ENCODE assay signal across 8 cellular contexts in genomic region chr6:105993769-105994521, GRCh38.
A peak's percentile ranks its signal among the peaks of the same experiment; 100 is the strongest.
DNase-seq lines count a peak whose midpoint lies in the region; ATAC-seq and TF ChIP-seq lines count a peak whose summit lies in the region.

No MANE protein-coding gene starts in this region.

- no TSS peak for BruUV-seq in mammary epithelial cell (replicated peaks; lab: Mats Ljungman, UMichigan)

- peaks cover 6% of the 10 kb centered on the region; the same call in 1 of the 2 replicates for H3F3A ChIP-seq in GM23338 (replicated peaks; ENCODE audit: low read depth)

- no peak for TF ChIP-seq CTCF in GM23338 (conservative IDR thresholded peaks at IDR 0.05; ENCODE audit: low read depth in 2 of 2)
- no peak for TF ChIP-seq CTCF in mammary epithelial cell (conservative IDR thresholded peaks at IDR 0.05 in 1 of 2, IDR thresholded peaks at IDR 0.05 in 1 of 2; ENCODE audit: extremely low read depth in 1 of 2, insufficient read depth in 1 of 2, low read depth in 1 of 2, low read length in 2 of 2)
- no peak for TF ChIP-seq CTCF in kidney epithelial cell (IDR thresholded peaks at IDR 0.05; ENCODE audit: insufficient read depth, low read length, poor library complexity, severe bottlenecking)

- intact Hi-C loops in mammary epithelial cell (cut with micrococcal nuclease) = loop anchor here (5.0 to 10.0 kb wide), 5 partner anchors 228 to 509 kb away; no protein-coding TSS in a partner anchor

- H3K36me3 ChIP-seq in GM23338 (ENCODE audit: insufficient read depth) = no peaks in the 10 kb centered on the region
- no peaks in the 10 kb centered on the region for H3K36me3 ChIP-seq in mammary epithelial cell (ENCODE audit: insufficient read depth, low read length)
- no peaks in the 10 kb centered on the region for H3K36me3 ChIP-seq in kidney epithelial cell (ENCODE audit: control insufficient read depth, insufficient read depth, low read length)

- peaks cover 19% of the 10 kb centered on the region for H3K4me1 Mint-ChIP-seq in GM23338
- H3K4me1 Mint-ChIP-seq in T-helper 2 cell treated with Interferon-gamma antibody and Interleukin-4, amounts not matched to agents 5 μg/mL and 100 μg/mL, for 36 hours (ENCODE audit: low read depth) = peaks cover 49% of the 10 kb centered on the region

- peaks cover 4% of the 10 kb centered on the region; the same call in 2 of the 3 replicates for H3K9me3 Mint-ChIP-seq in GM23338
- no peaks in the 10 kb centered on the region for H3K9me3 Mint-ChIP-seq in T-helper 2 cell treated with Interferon-gamma antibody and Interleukin-4, amounts not matched to agents 5 μg/mL and 100 μg/mL, for 36 hours

- H3K27me3 Mint-ChIP-seq in GM23338 (ENCODE audit: insufficient read depth, low read depth, poor library complexity) = peaks cover 87% of the 10 kb centered on the region
- peaks cover 31% of the 10 kb centered on the region for H3K27me3 Mint-ChIP-seq in T-helper 2 cell treated with Interferon-gamma antibody and Interleukin-4, amounts not matched to agents 5 μg/mL and 100 μg/mL, for 36 hours (ENCODE audit: low read depth)

- dilution Hi-C loops in mammary epithelial cell (cut with HindIII; ENCODE audit: low sequenced_read_pairs) = no loop called here

- ATAC-seq in GM23338 = peak; percentile 44
- no peak for ATAC-seq in HG03520 (IDR thresholded peaks at IDR 0.05; ENCODE audit: unreplicated experiment)
- ATAC-seq in GM18520 (IDR thresholded peaks at IDR 0.05; ENCODE audit: unreplicated experiment) = no peak

- peak; percentile 48 for DNase-seq in GM23338 (ENCODE audit: low spot score)
- peak; percentile 56 for DNase-seq in T-helper 2 cell treated with Interferon-gamma antibody and Interleukin-4, amounts not matched to agents 5 μg/mL and 100 μg/mL, for 36 hours (ENCODE audit: low spot score)
- no peak for DNase-seq in mammary epithelial cell
- no peak for DNase-seq in kidney epithelial cell (ENCODE audit: low read depth)
- peak; percentile 62 for DNase-seq in stimulated activated CD8-positive, alpha-beta memory T cell treated with anti-CD3 and anti-CD28 coated beads, Interleukin-4, amount 100 ng/mL, for 48 hours
- DNase-seq in A172 (ENCODE audit: low spot score) = no peak

- H3K4me2 ChIP-seq in GM23338 (peak overlapping the region; percentile 93), mammary epithelial cell (ENCODE audit: insufficient read depth, low read depth, low read length) (peak overlapping the region; percentile 92)

- H3K4me1 ChIP-seq in GM23338 (ENCODE audit: insufficient read depth) = peaks cover 30% of the 10 kb centered on the region
- H3K4me1 ChIP-seq in mammary epithelial cell (ENCODE audit: insufficient read depth, low read length) = peaks cover 25% of the 10 kb centered on the region

- no peaks in the 10 kb centered on the region for H3K9me3 ChIP-seq in mammary epithelial cell (replicated peaks; ENCODE audit: insufficient read depth, low read length)

- peak overlapping the region; percentile 86 for H3K4me3 Mint-ChIP-seq in GM23338
- peak overlapping the region; percentile 85 for H3K4me3 Mint-ChIP-seq in T-helper 2 cell treated with Interferon-gamma antibody and Interleukin-4, amounts not matched to agents 5 μg/mL and 100 μg/mL, for 36 hours

- H3K4me3 ChIP-seq in GM23338 = peak overlapping the region; percentile 78
- H3K4me3 ChIP-seq in mammary epithelial cell (replicated peaks in 1 of 3; ENCODE audit: insufficient read depth in 1 of 3, low read depth in 2 of 3, low read length in 3 of 3) = peak overlapping the region; percentile 65 to 68 (median 65)
- peak overlapping the region; percentile 59 for H3K4me3 ChIP-seq in kidney epithelial cell (ENCODE audit: low read depth, low read length)

- 31% methylated on average over 37 of the region's 54 CpGs for WGBS in mammary epithelial cell (ENCODE audit: low coverage, missing lambda C conversion rate)

- H3K79me2 ChIP-seq in GM23338 (replicated peaks; ENCODE audit: insufficient read depth) = no peaks in the 10 kb centered on the region
- no peaks in the 10 kb centered on the region for H3K79me2 ChIP-seq in mammary epithelial cell (ENCODE audit: insufficient read depth, low read length)

- no peak overlapping the region for H3K27ac ChIP-seq in GM23338 (ENCODE audit: low read depth)
- H3K27ac ChIP-seq in mammary epithelial cell (ENCODE audit: insufficient read depth, low read depth, low read length) = peak overlapping the region; percentile 85

- in situ Hi-C loops in mammary epithelial cell (cut with MboI; ENCODE audit: low sequenced_read_pairs in 2 of 2) = no loop called here

- CTCF ChIA-PET in mammary epithelial cell (lab: Charles Lee; ENCODE audit: low non-redundant PET) = interaction anchor here (0.7 kb wide), 1 partner anchor 231 kb away, joined by 4 read pairs; no protein-coding TSS in a partner anchor

- peaks cover 23% of the 10 kb centered on the region; the same call in 1 of the 2 replicates for H4K20me1 ChIP-seq in GM23338 (replicated peaks; ENCODE audit: insufficient read depth)
- H4K20me1 ChIP-seq in mammary epithelial cell (ENCODE audit: insufficient read depth, low read length) = no peaks in the 10 kb centered on the region

- H3K27me3 ChIP-seq in GM23338 (ENCODE audit: insufficient read depth) (peaks cover 99% of the 10 kb centered on the region), mammary epithelial cell (ENCODE audit: insufficient read depth, low read length) (no peaks in the 10 kb centered on the region), kidney epithelial cell (ENCODE audit: control insufficient read depth, insufficient read depth, low read length) (peaks cover 3% of the 10 kb centered on the region)

- no peak overlapping the region for H3K27ac Mint-ChIP-seq in GM23338
- peak overlapping the region; percentile 89 for H3K27ac Mint-ChIP-seq in T-helper 2 cell treated with Interferon-gamma antibody and Interleukin-4, amounts not matched to agents 5 μg/mL and 100 μg/mL, for 36 hours

- H3K9me2 ChIP-seq in GM23338 (ENCODE audit: insufficient read depth) = no peaks in the 10 kb centered on the region

- no peaks in the 10 kb centered on the region; the same call in 2 of the 3 replicates for H3K36me3 Mint-ChIP-seq in GM23338 (ENCODE audit: low read depth)
- no peaks in the 10 kb centered on the region for H3K36me3 Mint-ChIP-seq in T-helper 2 cell treated with Interferon-gamma antibody and Interleukin-4, amounts not matched to agents 5 μg/mL and 100 μg/mL, for 36 hours (ENCODE audit: low read depth)

- peak overlapping the region; percentile 85 for H3K9ac ChIP-seq in mammary epithelial cell (ENCODE audit: insufficient read depth, low read length)

- H2AFZ ChIP-seq in GM23338 = peak overlapping the region; percentile 93
- H2AFZ ChIP-seq in mammary epithelial cell (ENCODE audit: low read depth, low read length) = peak overlapping the region; percentile 93

TF ChIP-seq in GM23338, 12 proteins besides CTCF, POLR2A, EP300 and RAD21:
- no peak for TF ChIP-seq ZNF114 (CRISPR knock-in tag; IDR thresholded peaks at IDR 0.05)
- no peak for TF ChIP-seq POLR2AphosphoS5 (IDR thresholded peaks at IDR 0.05; ENCODE audit: low read depth)
- TF ChIP-seq STAT1 (IDR thresholded peaks at IDR 0.05; ENCODE audit: unreplicated experiment) = no peak
- TF ChIP-seq ZNF331 (CRISPR knock-in tag; IDR thresholded peaks at IDR 0.05; ENCODE audit: low read depth) = no peak
- TF ChIP-seq EZH2 (IDR thresholded peaks at IDR 0.05; ENCODE audit: low read depth, unreplicated experiment) = peak; percentile 97
- TF ChIP-seq NANOG (IDR thresholded peaks at IDR 0.05; ENCODE audit: borderline replicate concordance) = no peak
- TF ChIP-seq CREB1 (CRISPR knock-in tag; IDR thresholded peaks at IDR 0.05; ENCODE audit: low read depth) = no peak
- TF ChIP-seq EZH2phosphoT487 (IDR thresholded peaks at IDR 0.05; ENCODE audit: unreplicated experiment) = peak; percentile 48
- no peak for TF ChIP-seq REST (IDR thresholded peaks at IDR 0.05; ENCODE audit: unreplicated experiment)
- no peak for TF ChIP-seq JUNB (IDR thresholded peaks at IDR 0.05; ENCODE audit: unreplicated experiment)

Comparison
In these comparisons a context has a peak if more than half of its experiments do, and no peak if none do; other contexts are left out.
1. DNase-seq: peak in GM23338 (single experiment), T-helper 2 cell treated with Interferon-gamma antibody and Interleukin-4, amounts not matched to agents 5 μg/mL and 100 μg/mL, for 36 hours (single experiment) and stimulated activated CD8-positive, alpha-beta memory T cell treated with anti-CD3 and anti-CD28 coated beads, Interleukin-4, amount 100 ng/mL, for 48 hours (single experiment); none in mammary epithelial cell (single experiment), kidney epithelial cell (single experiment) and A172 (single experiment).
2. Peak in every context shown above with its lines, with median percentiles within 50 percentile points of each other: H3K4me3 ChIP-seq.